In the genomic region with DNA sequence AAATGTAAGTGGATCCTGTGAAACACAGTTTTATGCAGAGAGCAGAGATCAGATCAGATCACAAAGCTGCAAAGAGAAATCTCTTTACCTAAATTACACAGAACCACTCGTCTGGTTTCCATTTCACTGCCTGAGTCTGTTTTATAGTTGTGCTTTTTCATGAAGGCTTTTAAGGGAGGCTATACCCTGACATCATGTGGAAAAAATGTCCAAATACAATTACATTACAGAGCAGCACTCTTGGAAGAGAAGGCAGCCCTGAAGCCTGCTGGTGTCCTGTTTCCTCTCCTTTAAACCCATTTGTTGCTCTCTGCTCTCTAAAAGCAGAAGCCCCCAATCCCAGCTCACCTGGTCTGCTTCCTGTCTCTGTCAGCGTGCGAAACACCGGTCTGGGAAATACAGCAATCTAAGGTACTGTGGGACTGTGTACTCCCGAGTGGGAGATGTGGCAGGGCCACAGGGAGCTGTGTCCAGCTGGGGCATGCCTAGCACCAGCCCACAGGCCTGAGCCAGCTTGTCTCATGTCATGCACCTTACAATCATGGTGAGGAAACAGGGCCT, we compare ENCODE assay signal across 12 cellular contexts. TPM values are rescaled to one million over a fixed set of nuclear protein-coding genes. Genes with fewer than 3 reads are reported as not detected.
DNase-seq lines count a peak whose midpoint lies in the region; FAIRE-seq and TF ChIP-seq lines count a peak whose summit lies in the region.
"Had no signal": no experiment of that assay in that cellular context is flagged by ENCODE, and none has a peak within 500 bp of the region (broad histone marks: within the 10 kb centered on the region; RNA-seq: fewer than 3 reads in every experiment).

No MANE protein-coding gene starts in this region.

- H3K27ac ChIP-seq in subcutaneous abdominal adipose tissue (ENCODE audit: low read depth, low read length), result peak overlapping the region; percentile 74

- H3K9ac ChIP-seq in subcutaneous abdominal adipose tissue (ENCODE audit: low read length in 5 of 5), result peak overlapping the region in 2 of 5 donors; percentile 45 to 59

- peaks cover 0 to 4% (median 0%) of the 10 kb centered on the region in 5 donors for H3K36me3 ChIP-seq in subcutaneous abdominal adipose tissue (ENCODE audit: control insufficient read depth in 5 of 5, insufficient read depth in 5 of 5, low read length in 5 of 5)

- no peaks in the 10 kb centered on the region for H3K27me3 ChIP-seq in subcutaneous abdominal adipose tissue (ENCODE audit: control insufficient read depth in 5 of 5, insufficient read depth in 4 of 5, low read length in 5 of 5)

- peaks cover 3 to 18% (median 12%) of the 10 kb centered on the region in 5 donors for H3K4me1 ChIP-seq in subcutaneous abdominal adipose tissue (ENCODE audit: control insufficient read depth in 5 of 5, insufficient read depth in 5 of 5, low read length in 5 of 5)

- H3K9me3 ChIP-seq in subcutaneous abdominal adipose tissue (ENCODE audit: control insufficient read depth in 5 of 5, low read length in 5 of 5), result no peaks in the 10 kb centered on the region

- TF ChIP-seq CTCF in cardiac fibroblast (IDR thresholded peaks at IDR 0.05; ENCODE audit: low read depth, low read length), result no peak

- FAIRE-seq in GM19239 (lab: Jason Lieb, UNC), result no peak

- H3K4me3 ChIP-seq in cardiac fibroblast (replicated peaks in 1 of 2; ENCODE audit: low read depth in 2 of 2, low read length in 2 of 2), result no peak overlapping the region
- H3K4me3 ChIP-seq in subcutaneous abdominal adipose tissue (ENCODE audit: low read depth in 1 of 5, low read length in 5 of 5), result no peak overlapping the region

- DNase-seq in HT1080 (ENCODE audit: low read depth) (peak; percentile 17), cardiac fibroblast (ENCODE audit: low read depth in 2 of 2) (peak; percentile 71 to 73), islet precursor cell (peak; percentile 97), GM19239 (ENCODE audit: insufficient read length, low spot score) (no peak), NCI-H1694 (lab: John Stamatoyannopoulos, UW) (no peak), KG1 (lab: John Stamatoyannopoulos, UW) (no peak), COR-L47 (lab: John Stamatoyannopoulos, UW) (no peak)
- DNase-seq: activated B cell treated with CpG ODN at 0.5 μM for 24 hours; central memory CD4-positive, alpha-beta T cell; naive thymus-derived CD8-positive, alpha-beta T cell; stimulated activated naive CD4-positive, alpha-beta T cell had no signal

RNA-seq across cellular contexts. Expression of a gene that starts 24.8 kb away (rescaled TPM):
- total RNA-seq in HT1080 (2014; rRNA removed; shearing (Covaris generic)), result 1.7 and 3.6 TPM in 2 replicates
- 12.6 and 13.4 TPM in 2 replicates for polyA plus RNA-seq in HT1080 (2015; cell fraction: cytosol; rRNA removed)
- 8.2 and 8.4 TPM in 2 replicates for polyA plus RNA-seq in HT1080 (2015; cell fraction: nucleus; rRNA removed)

Comparison
In these comparisons a context has a peak if more than half of its experiments do, and no peak if none do; other contexts are left out.
1. DNase-seq: peak in HT1080 (single experiment), cardiac fibroblast (2 of 2) and islet precursor cell (single experiment); none in GM19239 (single experiment), NCI-H1694 (single experiment), KG1 (single experiment) and COR-L47 (single experiment).